Comparison of ENCODE assay signal across 35 cellular contexts in genomic region chr11:76026862-76027261, GRCh38.
"Had no signal": no experiment of that assay in that cellular context is flagged by ENCODE, and none has a peak within 500 bp of the region (broad histone marks: within the 10 kb centered on the region; RNA-seq: fewer than 3 reads in every experiment).

No MANE protein-coding gene starts in this region.

- H3K27ac Mint-ChIP-seq: activated CD4-positive, alpha-beta memory T cell treated with anti-CD3 and anti-CD28 coated beads, Interleukin-2, amount 10 ng/mL, durations not matched to agents 7 days and 5 days; activated CD8-positive, alpha-beta memory T cell treated with anti-CD3 and anti-CD28 coated beads, Interleukin-2, amount 10 ng/mL, durations not matched to agents 7 days and 5 days; activated naive CD8-positive, alpha-beta T cell treated with anti-CD3 and anti-CD28 coated beads for 36 hours; activated T-cell treated with anti-CD3 and anti-CD28 coated beads, Interleukin-2, amount 50 U/mL, for 72 hours; activated T-helper 17 cell treated with anti-CD3 and anti-CD28 coated beads, Interleukin-2, amount 50 U/mL, for 72 hours; T-cell; T-helper 17 cell had no signal

- H3K9me3 Mint-ChIP-seq: activated CD4-positive, alpha-beta memory T cell treated with anti-CD3 and anti-CD28 coated beads, Interleukin-2, amount 10 ng/mL, durations not matched to agents 7 days and 5 days; activated naive CD8-positive, alpha-beta T cell treated with anti-CD3 and anti-CD28 coated beads for 36 hours; activated T-cell treated with anti-CD3 and anti-CD28 coated beads, Interleukin-2, amount 50 U/mL, for 72 hours; activated T-helper 17 cell treated with anti-CD3 and anti-CD28 coated beads, Interleukin-2, amount 50 U/mL, for 72 hours; T-cell had no signal

- H3K4me1 ChIP-seq: breast epithelium had no signal

- H3K4me3 ChIP-seq: breast epithelium, PC-9 had no signal

- H3K4me3 Mint-ChIP-seq: activated CD4-positive, alpha-beta memory T cell treated with anti-CD3 and anti-CD28 coated beads, Interleukin-2, amount 10 ng/mL, durations not matched to agents 7 days and 5 days; activated CD8-positive, alpha-beta memory T cell treated with anti-CD3 and anti-CD28 coated beads, Interleukin-2, amount 10 ng/mL, durations not matched to agents 7 days and 5 days; activated naive CD8-positive, alpha-beta T cell treated with anti-CD3 and anti-CD28 coated beads for 36 hours; activated T-cell treated with anti-CD3 and anti-CD28 coated beads, Interleukin-2, amount 50 U/mL, for 72 hours; activated T-helper 17 cell treated with anti-CD3 and anti-CD28 coated beads, Interleukin-2, amount 50 U/mL, for 72 hours; T-cell; T-helper 17 cell had no signal

- H3K27me3 Mint-ChIP-seq: activated CD4-positive, alpha-beta memory T cell treated with anti-CD3 and anti-CD28 coated beads, Interleukin-2, amount 10 ng/mL, durations not matched to agents 7 days and 5 days; activated CD8-positive, alpha-beta memory T cell treated with anti-CD3 and anti-CD28 coated beads, Interleukin-2, amount 10 ng/mL, durations not matched to agents 7 days and 5 days; activated naive CD8-positive, alpha-beta T cell treated with anti-CD3 and anti-CD28 coated beads for 36 hours; activated T-helper 17 cell treated with anti-CD3 and anti-CD28 coated beads, Interleukin-2, amount 50 U/mL, for 72 hours; T-cell; T-helper 17 cell had no signal

- DNase-seq: activated CD4-positive, alpha-beta memory T cell treated with anti-CD3 and anti-CD28 coated beads, Interleukin-2, amount 10 ng/mL, durations not matched to agents 7 days and 5 days; activated CD4-positive, alpha-beta T cell treated with anti-CD3 and anti-CD28 coated beads for 1 hour; activated CD4-positive, alpha-beta T cell treated with anti-CD3 and anti-CD28 coated beads for 48 hours; activated CD4-positive, CD25-positive, alpha-beta regulatory T cell; activated CD8-positive, alpha-beta memory T cell treated with anti-CD3 and anti-CD28 coated beads for 24 hours; activated CD8-positive, alpha-beta memory T cell treated with anti-CD3 and anti-CD28 coated beads, Interleukin-2, amount 10 ng/mL, durations not matched to agents 7 days and 5 days; activated effector memory CD4-positive, alpha-beta T cell treated with anti-CD3 and anti-CD28 coated beads, Interleukin-2, amount 50 U/mL, for 16 hours; activated naive CD4-positive, alpha-beta T cell; activated naive CD4-positive, alpha-beta T cell treated with anti-CD3 and anti-CD28 coated beads, Interleukin-2, amount 50 U/mL, for 16 hours; activated naive CD8-positive, alpha-beta T cell treated with anti-CD3 and anti-CD28 coated beads for 36 hours; activated T-cell treated with anti-CD3 and anti-CD28 coated beads, Interleukin-2, amount 50 U/mL, for 1 hour; activated T-cell treated with anti-CD3 and anti-CD28 coated beads, Interleukin-2, amount 50 U/mL, for 72 hours; amniotic stem cell; aorta; Karpas-422; NCI-H1105; NCI-H1417 treated with DMSO at 0.1 percent for 48 hours; NCI-H187 treated with DMSO at 0.1 percent for 48 hours; NCI-H2081; NCI-H2171 treated with DMSO at 0.1 percent for 48 hours; NCI-H226; NCI-H446 treated with DMSO at 0.1 percent for 48 hours; NCI-H524; PC-9; SIG-M5; T-cell; T-helper 17 cell; T-helper 9 cell; WERI-Rb-1 had no signal

- H3K36me3 ChIP-seq: breast epithelium, WERI-Rb-1 had no signal

- H3K27ac ChIP-seq: breast epithelium, PC-9, RWPE1, WERI-Rb-1 had no signal

- FAIRE-seq: RCC 7860 had no signal

- ATAC-seq: activated CD8-positive, alpha-beta memory T cell treated with anti-CD3 and anti-CD28 coated beads, Interleukin-2, amount 10 ng/mL, durations not matched to agents 7 days and 5 days; activated T-cell treated with anti-CD3 and anti-CD28 coated beads, Interleukin-2, amount 50 U/mL, for 72 hours; activated T-helper 17 cell treated with anti-CD3 and anti-CD28 coated beads, Interleukin-2, amount 50 U/mL, for 72 hours; Right ventricle myocardium inferior; SK-N-SH treated with all-trans-retinoic acid at 6 μM for 48 hours; T-cell; T-helper 17 cell had no signal

- H3K4me1 Mint-ChIP-seq: activated T-helper 17 cell treated with anti-CD3 and anti-CD28 coated beads, Interleukin-2, amount 50 U/mL, for 72 hours had no signal
